In genomic region chr5:37815913-37816312, GRCh38 we compare ENCODE assay signal across 35 cellular contexts. TPM values are rescaled to one million over a fixed set of nuclear protein-coding genes. Genes with fewer than 3 reads are reported as not detected.
"Had no signal": no experiment of that assay in that cellular context is flagged by ENCODE, and none has a peak within 500 bp of the region (broad histone marks: within the 10 kb centered on the region; RNA-seq: fewer than 3 reads in every experiment).

No MANE protein-coding gene starts in this region.

- H3K9me3 ChIP-seq: adrenal gland, body of pancreas, colonic mucosa, gastroesophageal sphincter, left ventricle myocardium inferior, neutrophil, ovary, prostate gland, stomach, thyroid gland had no signal

- H3K36me3 ChIP-seq: adrenal gland, colonic mucosa, left ventricle myocardium inferior, neutrophil, ovary, prostate gland, thyroid gland had no signal

- H3K4me3 ChIP-seq: adrenal gland, body of pancreas, colonic mucosa, gastroesophageal sphincter, hepatocyte, left ventricle myocardium inferior, lung, ovary, prostate gland, stomach, thyroid gland had no signal

- H2AFZ ChIP-seq: hepatocyte had no signal

- ATAC-seq: body of pancreas; gastroesophageal sphincter; natural killer cell treated with Interleukin-12 subunit alpha and Interleukin-12 subunit beta and Interleukin-15 and Interleukin-18, amount 100 ng/mL, for 72 hours; stimulated activated naive B cell treated with anti-CD40 and anti-IgM and Interleukin-4, amounts not matched to agents 10 μg/mL and 1 μg/mL and 100 μg/mL, for 72 hours had no signal

- H3K27ac ChIP-seq: adrenal gland, body of pancreas, colonic mucosa, gastroesophageal sphincter, hepatocyte, left ventricle myocardium inferior, neutrophil, ovary, prostate gland, stomach, thyroid gland, VCaP had no signal

- H3K4me1 ChIP-seq: adrenal gland, body of pancreas, colonic mucosa, left ventricle myocardium inferior, prostate gland, stomach, thyroid gland had no signal

- H3K4me2 ChIP-seq: hepatocyte had no signal

- H3K27me3 ChIP-seq: adrenal gland, body of pancreas, colonic mucosa, gastroesophageal sphincter, hepatocyte, ovary, thyroid gland had no signal

- H3K4me3 Mint-ChIP-seq: activated CD4-positive, alpha-beta memory T cell treated with anti-CD3 and anti-CD28 coated beads for 36 hours; activated CD4-positive, alpha-beta T cell treated with anti-CD3 and anti-CD28 coated beads, Interleukin-2, amount 10 ng/mL, durations not matched to agents 24 days and 14 days; activated naive CD4-positive, alpha-beta T cell treated with anti-CD3 and anti-CD28 coated beads for 36 hours; activated naive CD8-positive, alpha-beta T cell treated with anti-CD3 and anti-CD28 coated beads for 36 hours; activated T-helper 1 cell treated with anti-CD3 and anti-CD28 coated beads, Interleukin-12 subunit alpha, Interleukin-12 subunit beta, Interleukin-2, Interleukin-4 antibody, amounts not matched to agents 30 ng/mL and 10 ng/mL and 1 ng/mL, durations not matched to agents 14 hours and 24 hours and 36 hours; natural killer cell treated with Interleukin-12 subunit alpha and Interleukin-12 subunit beta and Interleukin-15 and Interleukin-18, amount 100 ng/mL, for 72 hours; stimulated activated naive B cell treated with anti-CD40 and anti-IgM and Interleukin-4, amounts not matched to agents 10 μg/mL and 1 μg/mL and 100 μg/mL, for 72 hours; T-helper 1 cell treated with Interleukin-12 subunit alpha and Interleukin-12 subunit beta and Interleukin-4 antibody, amounts not matched to agents 30 μg/mL and 1 μg/mL, for 36 hours had no signal

- H3K4me1 Mint-ChIP-seq: activated CD4-positive, alpha-beta T cell treated with anti-CD3 and anti-CD28 coated beads, Interleukin-2, amount 10 ng/mL, durations not matched to agents 24 days and 14 days; activated naive CD8-positive, alpha-beta T cell treated with anti-CD3 and anti-CD28 coated beads for 36 hours; stimulated activated naive B cell treated with anti-CD40 and anti-IgM and Interleukin-4, amounts not matched to agents 10 μg/mL and 1 μg/mL and 100 μg/mL, for 72 hours had no signal

- H3K79me2 ChIP-seq: hepatocyte had no signal

- FAIRE-seq: TTC549 had no signal

- H3K27me3 Mint-ChIP-seq: activated CD4-positive, alpha-beta memory T cell treated with anti-CD3 and anti-CD28 coated beads for 36 hours had no signal

- DNase-seq: activated CD4-positive, alpha-beta memory T cell treated with anti-CD3 and anti-CD28 coated beads for 36 hours; activated CD4-positive, alpha-beta T cell treated with anti-CD3 and anti-CD28 coated beads, Interleukin-2, amount 10 ng/mL, durations not matched to agents 24 days and 14 days; activated CD8-positive, alpha-beta memory T cell treated with anti-CD3 and anti-CD28 coated beads, Interleukin-2, amount 50 U/mL, for 4 hours; activated effector memory CD4-positive, alpha-beta T cell treated with anti-CD3 and anti-CD28 coated beads, Interleukin-2, amount 50 U/mL, for 16 hours; activated naive CD4-positive, alpha-beta T cell treated with anti-CD3 and anti-CD28 coated beads for 36 hours; activated naive CD8-positive, alpha-beta T cell treated with anti-CD3 and anti-CD28 coated beads for 36 hours; activated T-cell treated with anti-CD3 and anti-CD28 coated beads, Interleukin-2, amount 50 U/mL, for 1 hour; adrenal gland; aorta; body of pancreas; cerebellar nuclear complex; colonic mucosa; effector memory CD4-positive, alpha-beta T cell; islet precursor cell; left ventricle myocardium inferior; ovary; stimulated activated CD4-positive, alpha-beta T cell treated with anti-CD3 and anti-CD28 coated beads, Interleukin-15, amount 100 ng/mL, for 24 hours; stimulated activated CD4-positive, alpha-beta T cell treated with anti-CD3 and anti-CD28 coated beads, Interleukin-2, amount 100 ng/mL, for 24 hours; stimulated activated naive B cell treated with anti-CD40 and anti-IgM and Interleukin-4, amounts not matched to agents 10 μg/mL and 1 μg/mL and 100 μg/mL, for 72 hours; stomach; T-helper 9 cell; thyroid gland had no signal

- H3K27ac Mint-ChIP-seq: activated CD4-positive, alpha-beta memory T cell treated with anti-CD3 and anti-CD28 coated beads for 36 hours; activated CD4-positive, alpha-beta T cell treated with anti-CD3 and anti-CD28 coated beads, Interleukin-2, amount 10 ng/mL, durations not matched to agents 24 days and 14 days; activated naive CD4-positive, alpha-beta T cell treated with anti-CD3 and anti-CD28 coated beads for 36 hours; activated naive CD8-positive, alpha-beta T cell treated with anti-CD3 and anti-CD28 coated beads for 36 hours; activated T-helper 1 cell treated with anti-CD3 and anti-CD28 coated beads, Interleukin-12 subunit alpha, Interleukin-12 subunit beta, Interleukin-2, Interleukin-4 antibody, amounts not matched to agents 30 ng/mL and 10 ng/mL and 1 ng/mL, durations not matched to agents 14 hours and 24 hours and 36 hours; natural killer cell treated with Interleukin-12 subunit alpha and Interleukin-12 subunit beta and Interleukin-15 and Interleukin-18, amount 100 ng/mL, for 72 hours; stimulated activated naive B cell treated with anti-CD40 and anti-IgM and Interleukin-4, amounts not matched to agents 10 μg/mL and 1 μg/mL and 100 μg/mL, for 72 hours; T-helper 1 cell treated with Interleukin-12 subunit alpha and Interleukin-12 subunit beta and Interleukin-4 antibody, amounts not matched to agents 30 μg/mL and 1 μg/mL, for 36 hours had no signal

- H3K36me3 Mint-ChIP-seq: activated CD4-positive, alpha-beta memory T cell treated with anti-CD3 and anti-CD28 coated beads for 36 hours; activated naive CD8-positive, alpha-beta T cell treated with anti-CD3 and anti-CD28 coated beads for 36 hours; natural killer cell treated with Interleukin-12 subunit alpha and Interleukin-12 subunit beta and Interleukin-15 and Interleukin-18, amount 100 ng/mL, for 72 hours; stimulated activated naive B cell treated with anti-CD40 and anti-IgM and Interleukin-4, amounts not matched to agents 10 μg/mL and 1 μg/mL and 100 μg/mL, for 72 hours had no signal

- H3K9me3 Mint-ChIP-seq: activated CD4-positive, alpha-beta memory T cell treated with anti-CD3 and anti-CD28 coated beads for 36 hours; activated CD4-positive, alpha-beta T cell treated with anti-CD3 and anti-CD28 coated beads, Interleukin-2, amount 10 ng/mL, durations not matched to agents 24 days and 14 days; activated naive CD4-positive, alpha-beta T cell treated with anti-CD3 and anti-CD28 coated beads for 36 hours; activated naive CD8-positive, alpha-beta T cell treated with anti-CD3 and anti-CD28 coated beads for 36 hours; natural killer cell treated with Interleukin-12 subunit alpha and Interleukin-12 subunit beta and Interleukin-15 and Interleukin-18, amount 100 ng/mL, for 72 hours; T-helper 1 cell treated with Interleukin-12 subunit alpha and Interleukin-12 subunit beta and Interleukin-4 antibody, amounts not matched to agents 30 μg/mL and 1 μg/mL, for 36 hours had no signal

RNA-seq across cellular contexts. Expression of gene GDNF, which starts 23.9 kb away (rescaled TPM):
- total RNA-seq: activated CD4-positive, alpha-beta memory T cell treated with anti-CD3 and anti-CD28 coated beads for 36 hours; activated CD8-positive, alpha-beta memory T cell treated with anti-CD3 and anti-CD28 coated beads for 36 hours; activated naive CD4-positive, alpha-beta T cell treated with anti-CD3 and anti-CD28 coated beads for 36 hours; activated naive CD8-positive, alpha-beta T cell treated with anti-CD3 and anti-CD28 coated beads for 36 hours; body of pancreas; dermis microvascular lymphatic vessel endothelial cell; lung; mononuclear cell; natural killer cell treated with Interleukin-12 subunit alpha and Interleukin-12 subunit beta and Interleukin-15 and Interleukin-18, amount 100 ng/mL, for 72 hours; thyroid gland had no signal
- polyA plus RNA-seq: aorta had no signal
